In the genomic region with DNA sequence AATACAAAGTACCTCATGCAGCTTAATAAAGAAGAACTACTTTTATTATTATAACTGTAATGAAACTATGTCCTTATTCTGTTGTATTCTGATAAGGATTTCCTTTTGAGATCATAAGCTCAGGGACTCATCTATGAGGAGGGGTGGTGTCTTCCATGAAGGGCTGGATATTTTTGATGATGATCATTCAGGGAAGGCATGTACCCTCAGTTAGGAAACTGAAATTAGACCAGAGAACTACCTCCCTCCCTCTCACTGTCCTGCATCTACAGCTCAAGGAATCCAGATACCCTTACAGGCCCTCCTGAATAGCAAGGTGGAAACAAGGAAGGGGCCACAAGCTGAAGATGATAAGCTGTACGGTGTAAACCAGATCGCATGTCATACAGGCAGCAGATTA, we compare ENCODE assay signal across 13 cellular contexts.
DNase-seq lines count a peak whose midpoint lies in the region; ATAC-seq, FAIRE-seq and TF ChIP-seq lines count a peak whose summit lies in the region.
"Had no signal": no experiment of that assay in that cellular context is flagged by ENCODE, and none has a peak within 500 bp of the region (broad histone marks: within the 10 kb centered on the region; RNA-seq: fewer than 3 reads in every experiment).

No MANE protein-coding gene starts in this region.

- ATAC-seq in GM21381 (IDR thresholded peaks at IDR 0.05; ENCODE audit: unreplicated experiment), result no peak
- no peak for ATAC-seq in activated naive CD4-positive, alpha-beta T cell treated with anti-CD3 and anti-CD28 coated beads, Interleukin-2, amount 50 U/mL, for 72 hours

- H3K4me3 ChIP-seq in ACC112 (ENCODE audit: low read depth, low read length) (no peak overlapping the region), H1 (ENCODE audit: extremely low read depth in 1 of 4, insufficient read depth in 2 of 4, low read depth in 3 of 4, low read length in 4 of 4) (no peak overlapping the region), trophoblast cell (ENCODE audit: low read depth, low read length) (no peak overlapping the region)
- H3K4me3 ChIP-seq: cardiac muscle cell had no signal

- H4K5ac ChIP-seq in H1 (ENCODE audit: insufficient read length, low read depth, low read length), result no peak overlapping the region

- POLR2A ChIA-PET in H1 (lab: Charles Lee; ENCODE audit: partially characterized antibody), result interaction anchor here (1.1 to 2.8 kb wide), 3 partner anchors 112 to 121 kb away, joined by 3 to 8 read pairs (median 3); no protein-coding TSS in a partner anchor

- H3K27me3 ChIP-seq in ACC112 (ENCODE audit: insufficient read depth, low read length), result no peaks in the 10 kb centered on the region
- no peaks in the 10 kb centered on the region for H3K27me3 ChIP-seq in H1 (replicated peaks in 1 of 4; ENCODE audit: control insufficient read depth in 3 of 4, extremely low read depth in 1 of 4, insufficient read depth in 3 of 4, low read length in 3 of 4)
- no peaks in the 10 kb centered on the region for H3K27me3 ChIP-seq in trophoblast cell (ENCODE audit: insufficient read depth, low read length)
- H3K27me3 ChIP-seq: cardiac muscle cell had no signal

- no peak overlapping the region for H4K91ac ChIP-seq in H1 (replicated peaks; ENCODE audit: insufficient read length, low read length)
- no peak overlapping the region for H4K91ac ChIP-seq in trophoblast cell (ENCODE audit: low read depth, low read length)

- H2AFZ ChIP-seq in ACC112 (ENCODE audit: low read length, unreplicated experiment), result peak overlapping the region; percentile 32
- H2AFZ ChIP-seq in H1 (ENCODE audit: low read length), result 0 out of 2 replicates have a peak overlapping the region, but pooled peaks have one; percentile 16
- H2AFZ ChIP-seq in trophoblast cell (ENCODE audit: insufficient read depth, low read length, poor library complexity), result no peak overlapping the region

- no peaks in the 10 kb centered on the region for H3K9me3 ChIP-seq in H1 (ENCODE audit: insufficient read depth in 2 of 2, low read depth in 1 of 2, low read length in 1 of 2)
- no peaks in the 10 kb centered on the region for H3K9me3 ChIP-seq in trophoblast cell (ENCODE audit: insufficient read depth, low read depth, low read length)

- H3K23me2 ChIP-seq in H1 (ENCODE audit: low read depth, low read length), result peaks cover 7% of the 10 kb centered on the region

- H3K9ac ChIP-seq in H1 (replicated peaks in 1 of 4; ENCODE audit: extremely low read depth in 1 of 4, low read depth in 3 of 4, low read length in 3 of 4), result no peak overlapping the region
- H3K9ac ChIP-seq in trophoblast cell (ENCODE audit: low read length), result peak overlapping the region; percentile 15

- no peak overlapping the region for H3K4ac ChIP-seq in H1 (replicated peaks; ENCODE audit: insufficient read length, low read depth, low read length)
- H3K4ac ChIP-seq in trophoblast cell (ENCODE audit: low read depth, low read length), result no peak overlapping the region

- H3K27ac ChIP-seq in ACC112 (ENCODE audit: low read depth, low read length) (peak overlapping the region; percentile 89), H1 (ENCODE audit: low read depth, low read length) (no peak overlapping the region), trophoblast cell (ENCODE audit: low read depth, low read length) (peak overlapping the region; percentile 49)

- no peaks in the 10 kb centered on the region for H3K9me3 Mint-ChIP-seq in activated naive CD4-positive, alpha-beta T cell treated with anti-CD3 and anti-CD28 coated beads, Interleukin-2, amount 50 U/mL, for 72 hours

- H4K12ac ChIP-seq in trophoblast cell (ENCODE audit: low read depth, low read length), result no peak overlapping the region

- CTCF ChIA-PET in H1 (lab: Charles Lee; ENCODE audit: partially characterized antibody), result interaction anchor here (0.6 to 2.0 kb wide), 2 partner anchors 77 to 100 kb away, joined by 4 to 7 read pairs; no protein-coding TSS in a partner anchor

- no peaks in the 10 kb centered on the region for H3K36me3 Mint-ChIP-seq in activated naive CD4-positive, alpha-beta T cell treated with anti-CD3 and anti-CD28 coated beads, Interleukin-2, amount 50 U/mL, for 72 hours

- H3K27ac Mint-ChIP-seq in activated naive CD4-positive, alpha-beta T cell treated with anti-CD3 and anti-CD28 coated beads, Interleukin-2, amount 50 U/mL, for 72 hours, result no peak overlapping the region

- no peaks in the 10 kb centered on the region for H4K20me1 ChIP-seq in H1 (replicated peaks in 1 of 2; ENCODE audit: control insufficient read depth in 1 of 2, insufficient read depth in 2 of 2, low read length in 2 of 2)

- peak; percentile 40 for DNase-seq in MV-4-11 (lab: John Stamatoyannopoulos, UW)
- DNase-seq in H1 (ENCODE audit: low read depth in 1 of 2, low spot score in 2 of 2), result no peak
- DNase-seq in trophoblast cell, result no peak
- no peak for DNase-seq in activated T-cell treated with anti-CD3 and anti-CD28 coated beads, Interleukin-2, amount 50 U/mL, for 1 hour
- no peak for DNase-seq in activated naive CD4-positive, alpha-beta T cell treated with anti-CD3 and anti-CD28 coated beads, Interleukin-2, amount 50 U/mL, for 72 hours (ENCODE audit: low spot score in 2 of 2)
- no peak for DNase-seq in NCI-H345 (lab: John Stamatoyannopoulos, UW)
- DNase-seq: NCI-H1417 treated with DMSO at 0.1 percent for 48 hours; NCI-H446; nucleus accumbens; stimulated activated CD4-positive, alpha-beta T cell treated with anti-CD3 and anti-CD28 coated beads, Interleukin-15, amount 100 ng/mL, for 24 hours had no signal

- no peak overlapping the region for H3K18ac ChIP-seq in H1 (ENCODE audit: extremely low read depth, low read length)
- no peak overlapping the region for H3K18ac ChIP-seq in trophoblast cell (ENCODE audit: low read length)

- no peak for TF ChIP-seq RAD21 in H1 (IDR thresholded peaks at IDR 0.05 in 1 of 2, conservative IDR thresholded peaks at IDR 0.05 in 1 of 2; ENCODE audit: low read depth in 2 of 2, low read length in 2 of 2)

- no peak overlapping the region for H2AK5ac ChIP-seq in H1 (ENCODE audit: low read depth, low read length)
- H2AK5ac ChIP-seq in trophoblast cell (ENCODE audit: low read length), result no peak overlapping the region

- H2BK12ac ChIP-seq in H1 (ENCODE audit: low read depth, low read length), result no peak overlapping the region
- peak overlapping the region; percentile 0 for H2BK12ac ChIP-seq in trophoblast cell (ENCODE audit: low read length)

- no peak overlapping the region for H2BK15ac ChIP-seq in H1 (ENCODE audit: low read length)

- FAIRE-seq in H1 (lab: Jason Lieb, UNC), result no peak

- H4K8ac ChIP-seq in H1 (ENCODE audit: extremely low read depth, insufficient read depth, low read length) (no peak overlapping the region), trophoblast cell (ENCODE audit: low read depth, low read length) (no peak overlapping the region)

- H3K36me3 ChIP-seq in ACC112 (ENCODE audit: insufficient read depth, low read length) (no peaks in the 10 kb centered on the region), H1 (ENCODE audit: control insufficient read depth in 2 of 4, insufficient read depth in 4 of 4, low read length in 3 of 4) (no peaks in the 10 kb centered on the region), trophoblast cell (ENCODE audit: control insufficient read depth in 1 of 2, insufficient read depth in 2 of 2, low read length in 2 of 2) (no peaks in the 10 kb centered on the region)
- H3K36me3 ChIP-seq: cardiac muscle cell had no signal

- H2BK20ac ChIP-seq in H1 (ENCODE audit: low read length), result no peak overlapping the region

- H3K23ac ChIP-seq in H1 (ENCODE audit: insufficient read length) (no peak overlapping the region), trophoblast cell (ENCODE audit: low read length) (no peak overlapping the region)

- no peaks in the 10 kb centered on the region for H3K79me1 ChIP-seq in H1 (ENCODE audit: low read depth, low read length)
- H3K79me1 ChIP-seq in trophoblast cell (ENCODE audit: low read length), result peaks cover 22% of the 10 kb centered on the region

- TF ChIP-seq POLR2A in H1 (IDR thresholded peaks at IDR 0.05; ENCODE audit: control extremely low read depth in 1 of 2, low read depth in 2 of 2, low read length in 2 of 2), result no peak

- WGBS in H1 (ENCODE audit: extremely low coverage in 1 of 2, insufficient coverage in 1 of 2, insufficient read length in 1 of 2, insufficient replicate concordance in 2 of 2, low coverage in 1 of 2, low lambda C conversion rate in 2 of 2, missing lambda C conversion rate in 1 of 2), 2 experiments, result 92% methylated on average over 2 of the region's 2 CpGs; no CpG with 5 or more reads in 1 of the 2 experiments
- no CpG with 5 or more reads among the region's 2 CpGs for WGBS in trophoblast cell (ENCODE audit: extremely low coverage, insufficient coverage, insufficient read length)

- H2BK120ac ChIP-seq in H1 (replicated peaks; ENCODE audit: low read depth, low read length) (no peak overlapping the region), trophoblast cell (ENCODE audit: insufficient read depth, low read length, poor library complexity) (peak overlapping the region; percentile 4)

- H3K79me2 ChIP-seq in ACC112 (ENCODE audit: control insufficient read depth, insufficient read depth, low read length, unreplicated experiment) (no peaks in the 10 kb centered on the region), H1 (ENCODE audit: control insufficient read depth in 1 of 2, insufficient read depth in 2 of 2, low read length in 2 of 2) (no peaks in the 10 kb centered on the region), trophoblast cell (ENCODE audit: control insufficient read depth, insufficient read depth, low read length, poor library complexity) (peaks cover 2% of the 10 kb centered on the region)

- H2BK5ac ChIP-seq in H1 (ENCODE audit: low read depth, low read length), result no peak overlapping the region
- no peak overlapping the region for H2BK5ac ChIP-seq in trophoblast cell (ENCODE audit: low read depth, low read length, poor library complexity)

- H3K14ac ChIP-seq in H1 (ENCODE audit: insufficient read length), result no peak overlapping the region
- H3K14ac ChIP-seq in trophoblast cell (ENCODE audit: low read length), result no peak overlapping the region

- no peak for TF ChIP-seq EP300 in H1 (IDR thresholded peaks at IDR 0.05; ENCODE audit: borderline replicate concordance in 1 of 2, low read depth in 2 of 2, low read length in 2 of 2)

- TF ChIP-seq CTCF in H1 (IDR thresholded peaks at IDR 0.05; ENCODE audit: control extremely low read depth in 1 of 3, insufficient read depth in 1 of 3, low read depth in 1 of 3, low read length in 3 of 3), result no peak

- H3K56ac ChIP-seq in H1 (replicated peaks; ENCODE audit: insufficient read length, low read depth, low read length), result no peak overlapping the region

- H3K4me1 ChIP-seq in ACC112 (ENCODE audit: control insufficient read depth, insufficient read depth, low read length, unreplicated experiment), result peaks cover 40% of the 10 kb centered on the region
- peaks cover 0 to 9% (median 6%) of the 10 kb centered on the region in 4 experiments; a peak in 2 of 7 replicates for H3K4me1 ChIP-seq in H1 (replicated peaks in 1 of 4; ENCODE audit: control insufficient read depth in 3 of 4, insufficient read depth in 4 of 4, low read length in 3 of 4)
- peaks cover 5 to 22% of the 10 kb centered on the region in 2 experiments for H3K4me1 ChIP-seq in trophoblast cell (ENCODE audit: control insufficient read depth in 1 of 2, insufficient read depth in 2 of 2, low read length in 2 of 2)

- no peak overlapping the region for H3K4me2 ChIP-seq in H1 (ENCODE audit: insufficient read depth in 1 of 2, low read depth in 2 of 2, low read length in 2 of 2)
- H3K4me2 ChIP-seq in trophoblast cell (ENCODE audit: low read length), result peak overlapping the region; percentile 25

TF ChIP-seq in H1, 55 proteins besides CTCF, POLR2A, EP300 and RAD21 (continues in another document):
- no peak for TF ChIP-seq CREB1 (IDR thresholded peaks at IDR 0.05)
